Comparison of ENCODE assay signal across 13 cellular contexts in the genomic region with DNA sequence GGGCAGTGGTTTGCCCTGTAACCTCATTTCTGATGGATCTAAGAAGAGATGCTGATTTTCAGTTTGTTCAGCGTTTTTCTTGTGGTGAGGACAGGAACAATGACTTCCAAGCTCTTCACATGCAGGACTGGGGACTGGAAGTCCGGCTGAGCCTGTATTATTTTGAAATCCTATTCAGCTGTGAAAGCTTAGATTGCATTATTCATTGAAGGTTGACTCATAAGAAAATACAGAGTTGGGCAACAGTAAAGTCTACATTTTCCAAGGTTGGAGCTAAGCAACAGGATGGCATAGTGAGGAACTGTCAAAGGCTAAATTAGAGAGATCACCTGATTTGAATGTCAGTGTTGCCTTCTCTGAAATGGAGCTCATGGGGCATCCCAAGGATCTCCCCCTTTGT.
A peak's percentile ranks its signal among the peaks of the same experiment; 100 is the strongest.
DNase-seq lines count a peak whose midpoint lies in the region; ATAC-seq and TF ChIP-seq lines count a peak whose summit lies in the region.
"Had no signal": no experiment of that assay in that cellular context is flagged by ENCODE, and none has a peak within 500 bp of the region (broad histone marks: within the 10 kb centered on the region; RNA-seq: fewer than 3 reads in every experiment).

No MANE protein-coding gene starts in this region.

- H2AFZ ChIP-seq in GM23248: peak overlapping the region; percentile 58

- no peaks in the 10 kb centered on the region for H3K9me3 Mint-ChIP-seq in activated CD8-positive, alpha-beta T cell treated with anti-CD3 and anti-CD28 coated beads for 36 hours

- 0% methylated on average over 2 of the region's 2 CpGs for WGBS in GM23248 (ENCODE audit: low coverage in 1 of 2, low lambda C conversion rate in 2 of 2, missing lambda C conversion rate in 2 of 2), 2 experiments

- POLR2A ChIA-PET in activated CD8-positive, alpha-beta T cell treated with anti-CD3 and anti-CD28 coated beads for 36 hours (lab: Charles Lee): no interaction called here

- H3K4me3 ChIP-seq in GM23248 (peak overlapping the region; percentile 69), skin epidermis (no peak overlapping the region)
- H3K4me3 ChIP-seq: adrenal gland, esophagus squamous epithelium had no signal

- H3K27ac Mint-ChIP-seq in activated CD8-positive, alpha-beta T cell treated with anti-CD3 and anti-CD28 coated beads for 36 hours: no peak overlapping the region

- ATAC-seq in SK-N-SH treated with all-trans-retinoic acid at 6 μM for 48 hours: peak; percentile 37
- no peak for ATAC-seq in activated CD8-positive, alpha-beta T cell treated with anti-CD3 and anti-CD28 coated beads for 36 hours

- intact Hi-C loops in activated CD8-positive, alpha-beta T cell treated with anti-CD3 and anti-CD28 coated beads for 36 hours (cut with micrococcal nuclease): no loop called here

- no peaks in the 10 kb centered on the region for H3K9me3 ChIP-seq in GM23248 (ENCODE audit: low read depth)
- H3K9me3 ChIP-seq: adrenal gland, esophagus squamous epithelium had no signal

- H3K27ac ChIP-seq in GM23248 (peak overlapping the region; percentile 99), skin epidermis (peak overlapping the region in 15 of 21 experiments; percentile 43 to 81 (median 70))
- H3K27ac ChIP-seq: adrenal gland had no signal

- DNase-seq in GM23248 (peak; percentile 93), fibroblast of peridontal ligament (ENCODE audit: extremely low read depth) (peak; percentile 88), NCI-H1694 (lab: John Stamatoyannopoulos, UW) (no peak), NCI-H446 treated with DMSO at 0.1 percent for 48 hours (lab: John Stamatoyannopoulos, UW) (no peak)
- no peak for DNase-seq in stimulated activated CD4-positive, alpha-beta T cell treated with anti-CD3 and anti-CD28 coated beads, Interleukin-12 subunit alpha, Interleukin-12 subunit beta, amount 100 ng/mL, for 4 hours
- DNase-seq in activated CD8-positive, alpha-beta T cell treated with anti-CD3 and anti-CD28 coated beads for 36 hours: no peak
- DNase-seq: activated CD8-positive, alpha-beta memory T cell treated with anti-CD3 and anti-CD28 coated beads for 24 hours; esophagus squamous epithelium; mesendoderm; retina had no signal

- H3K27me3 Mint-ChIP-seq in activated CD8-positive, alpha-beta T cell treated with anti-CD3 and anti-CD28 coated beads for 36 hours: no peaks in the 10 kb centered on the region

- H3K36me3 ChIP-seq in GM23248 (ENCODE audit: low read depth): no peaks in the 10 kb centered on the region
- H3K36me3 ChIP-seq: adrenal gland, esophagus squamous epithelium had no signal

- peak overlapping the region; percentile 93 for H3K4me2 ChIP-seq in GM23248 (ENCODE audit: unreplicated experiment)

- H3K4me1 Mint-ChIP-seq in activated CD8-positive, alpha-beta T cell treated with anti-CD3 and anti-CD28 coated beads for 36 hours (ENCODE audit: low read depth): no peaks in the 10 kb centered on the region

- H3F3A ChIP-seq in GM23248 (ENCODE audit: insufficient read depth): peaks cover 56% of the 10 kb centered on the region

- TF ChIP-seq CTCF in activated CD8-positive, alpha-beta T cell treated with anti-CD3 and anti-CD28 coated beads for 36 hours (IDR thresholded peaks at IDR 0.05): no peak

- no peaks in the 10 kb centered on the region for H3K9me2 ChIP-seq in GM23248 (ENCODE audit: insufficient read depth)

- H3K4me3 Mint-ChIP-seq in activated CD8-positive, alpha-beta T cell treated with anti-CD3 and anti-CD28 coated beads for 36 hours: no peak overlapping the region

- CTCF ChIA-PET in activated CD8-positive, alpha-beta T cell treated with anti-CD3 and anti-CD28 coated beads for 36 hours (lab: Charles Lee): interaction anchor here (0.9 to 1.0 kb wide), 2 partner anchors 19 to 326 kb away, joined by 3 read pairs; no protein-coding TSS in a partner anchor

- H3K36me3 Mint-ChIP-seq in activated CD8-positive, alpha-beta T cell treated with anti-CD3 and anti-CD28 coated beads for 36 hours (ENCODE audit: low read depth): no peaks in the 10 kb centered on the region

- no peaks in the 10 kb centered on the region for H3K79me2 ChIP-seq in GM23248 (ENCODE audit: insufficient read depth)

- peak overlapping the region; percentile 90 for H3K9ac ChIP-seq in GM23248

- H3K4me1 ChIP-seq in GM23248 (ENCODE audit: insufficient read depth): peaks cover 67% of the 10 kb centered on the region
- H3K4me1 ChIP-seq: adrenal gland had no signal

- in situ Hi-C loops in GM23248 (cut with MboI): loop anchor here (25.0 kb wide), 1 partner anchor 1208 kb away; a partner anchor contains a TSS

- H4K20me1 ChIP-seq in GM23248 (ENCODE audit: insufficient read depth): no peaks in the 10 kb centered on the region

- H3K27me3 ChIP-seq in GM23248 (replicated peaks; ENCODE audit: insufficient read depth): no peaks in the 10 kb centered on the region
- H3K27me3 ChIP-seq: adrenal gland, esophagus squamous epithelium had no signal

TF ChIP-seq in SK-N-SH treated with all-trans-retinoic acid at 6 μM for 48 hours, 23 proteins besides CTCF, POLR2A, EP300 and RAD21:
- no peak for TF ChIP-seq BACH2 (CRISPR knock-in tag; IDR thresholded peaks at IDR 0.05; ENCODE audit: borderline replicate concordance)
- no peak for TF ChIP-seq ZNF565 (CRISPR knock-in tag; conservative IDR thresholded peaks at IDR 0.05; ENCODE audit: low read depth)
- no peak for TF ChIP-seq TOX (CRISPR knock-in tag; IDR thresholded peaks at IDR 0.05; ENCODE audit: borderline replicate concordance)

Comparison
In these comparisons a context has a peak if more than half of its experiments do, and no peak if none do; other contexts are left out.
1. DNase-seq: peak in GM23248 (single experiment) and fibroblast of peridontal ligament (single experiment); none in NCI-H1694 (single experiment), stimulated activated CD4-positive, alpha-beta T cell treated with anti-CD3 and anti-CD28 coated beads, Interleukin-12 subunit alpha, Interleukin-12 subunit beta, amount 100 ng/mL, for 4 hours (single experiment), activated CD8-positive, alpha-beta T cell treated with anti-CD3 and anti-CD28 coated beads for 36 hours (single experiment) and NCI-H446 treated with DMSO at 0.1 percent for 48 hours (single experiment).